Comparison of ENCODE assay signal across 8 cellular contexts in genomic region chr2:130182826-130183499, GRCh38. TPM values are rescaled to one million over a fixed set of nuclear protein-coding genes. Genes with fewer than 3 reads are reported as not detected.
DNase-seq lines count a peak whose midpoint lies in the region; ATAC-seq lines count a peak whose summit lies in the region.
"Not testable (repeated sequence)": the region's sequence is repeated elsewhere in the genome, so short reads cannot be mapped to it uniquely, and the experiment has no call there.

No MANE protein-coding gene starts in this region.

- WGBS in esophagus, 2 donors: 16 to 17% methylated on average over 21 to 23 of the region's 23 CpGs

- not testable (repeated sequence) for H3K27me3 Mint-ChIP-seq in activated naive CD8-positive, alpha-beta T cell treated with anti-CD3 and anti-CD28 coated beads for 36 hours

- not testable (repeated sequence) for H3K27me3 ChIP-seq in BLaER1; SJSA1 (replicated peaks); esophagus (ENCODE audit: control insufficient read depth in 1 of 2, insufficient read depth in 2 of 2, low read length in 2 of 2); skeletal muscle tissue (ENCODE audit: control insufficient read depth in 3 of 3, insufficient read depth in 3 of 3, low read length in 3 of 3)

- H3K4me1 ChIP-seq in BLaER1: peaks cover 58% of the 10 kb centered on the region
- H3K4me1 ChIP-seq in SJSA1 (replicated peaks); esophagus (ENCODE audit: control insufficient read depth in 2 of 2, insufficient read depth in 2 of 2, low read length in 1 of 2): not testable (repeated sequence)
- peaks cover 9 to 20% (median 13%) of the 10 kb centered on the region in 3 donors for H3K4me1 ChIP-seq in skeletal muscle tissue (ENCODE audit: control insufficient read depth in 3 of 3, insufficient read depth in 3 of 3, low read length in 3 of 3)

- ATAC-seq in GM19372 (IDR thresholded peaks at IDR 0.05; ENCODE audit: low read depth, unreplicated experiment) (peak; percentile 25), HG03354 (IDR thresholded peaks at IDR 0.05; ENCODE audit: poor library complexity, severe bottlenecking, unreplicated experiment) (peak; percentile 24)

- H3K4me2 ChIP-seq in BLaER1: peak overlapping the region; percentile 98

- DNase-seq in SJSA1 (ENCODE audit: low read depth in 1 of 2, low spot score in 2 of 2): peak in 1 of 2 experiments; percentile 5
- not testable (repeated sequence) for DNase-seq in activated naive CD8-positive, alpha-beta T cell treated with anti-CD3 and anti-CD28 coated beads for 36 hours
- peak; percentile 44 to 66 for DNase-seq in lung microvascular endothelial cell (ENCODE audit: low read depth in 2 of 2)

- peak overlapping the region; percentile 94 for H3K27ac ChIP-seq in BLaER1
- H3K27ac ChIP-seq in SJSA1: peak overlapping the region; percentile 83; the same call in 1 of the 2 replicates
- peak overlapping the region in 1 of 2 donors; percentile 48 for H3K27ac ChIP-seq in esophagus (ENCODE audit: low read depth in 2 of 2, low read length in 1 of 2)
- H3K27ac ChIP-seq in skeletal muscle tissue (ENCODE audit: low read depth, low read length): not testable (repeated sequence)

- H3K9me3 Mint-ChIP-seq in activated naive CD8-positive, alpha-beta T cell treated with anti-CD3 and anti-CD28 coated beads for 36 hours: not testable (repeated sequence)

- peak overlapping the region; percentile 86 for H3K4me3 Mint-ChIP-seq in activated naive CD8-positive, alpha-beta T cell treated with anti-CD3 and anti-CD28 coated beads for 36 hours

- H3K9ac ChIP-seq in BLaER1 (peak overlapping the region; percentile 97), skeletal muscle tissue (ENCODE audit: low read depth in 1 of 3, low read length in 3 of 3) (peak overlapping the region; percentile 21 to 60 (median 59))

- not testable (repeated sequence) for H3K9me3 ChIP-seq in BLaER1; SJSA1 (replicated peaks); esophagus (ENCODE audit: control insufficient read depth in 2 of 2, insufficient read depth in 1 of 2, low read depth in 1 of 2, low read length in 1 of 2); skeletal muscle tissue (ENCODE audit: control insufficient read depth in 3 of 3, low read length in 3 of 3)

- H3K36me3 ChIP-seq in BLaER1 (peaks cover 47% of the 10 kb centered on the region), SJSA1 (peaks cover 25% of the 10 kb centered on the region)
- H3K36me3 ChIP-seq in esophagus (ENCODE audit: control insufficient read depth in 2 of 2, insufficient read depth in 2 of 2, low read length in 1 of 2); skeletal muscle tissue (ENCODE audit: control insufficient read depth in 3 of 3, insufficient read depth in 3 of 3, low read length in 3 of 3): not testable (repeated sequence)

- not testable (repeated sequence) for H3K4me1 Mint-ChIP-seq in activated naive CD8-positive, alpha-beta T cell treated with anti-CD3 and anti-CD28 coated beads for 36 hours

- H3K4me3 ChIP-seq in BLaER1: peak overlapping the region; percentile 99
- peak overlapping the region; percentile 63 for H3K4me3 ChIP-seq in SJSA1
- H3K4me3 ChIP-seq in esophagus (ENCODE audit: low read depth in 1 of 2, low read length in 2 of 2): peak overlapping the region; percentile 47 to 84
- H3K4me3 ChIP-seq in skeletal muscle tissue (ENCODE audit: low read length in 3 of 3): peak overlapping the region; percentile 46 to 68 (median 66)

- peak overlapping the region; percentile 87 for H3K27ac Mint-ChIP-seq in activated naive CD8-positive, alpha-beta T cell treated with anti-CD3 and anti-CD28 coated beads for 36 hours

- peaks cover 35% of the 10 kb centered on the region for H3K36me3 Mint-ChIP-seq in activated naive CD8-positive, alpha-beta T cell treated with anti-CD3 and anti-CD28 coated beads for 36 hours

- peaks cover 78% of the 10 kb centered on the region for H4K20me1 ChIP-seq in BLaER1

RNA-seq across cellular contexts. Expression of gene MZT2B, which starts 0.9 kb away (rescaled TPM):
- 169 and 248 TPM in 2 replicates for total RNA-seq in SJSA1 (2014; rRNA removed; shearing (Covaris generic))
- 100 to 1,000 TPM; 366 to 371 TPM for total RNA-seq in activated naive CD8-positive, alpha-beta T cell treated with anti-CD3 and anti-CD28 coated beads for 36 hours
- polyA plus RNA-seq in esophagus: 100 to 1,000 TPM; 169 to 208 TPM
- 201 and 373 TPM in 2 replicates for total RNA-seq in lung microvascular endothelial cell
- 86.1 TPM for total RNA-seq in skeletal muscle tissue

RNA-seq across cellular contexts. Expression of gene SMPD4, which starts 1.6 kb away (rescaled TPM):
- 24.9 and 25.7 TPM in 2 replicates for total RNA-seq in SJSA1 (2014; rRNA removed; shearing (Covaris generic))
- total RNA-seq in activated naive CD8-positive, alpha-beta T cell treated with anti-CD3 and anti-CD28 coated beads for 36 hours: 100 to 1,000 TPM; 109 to 110 TPM
- polyA plus RNA-seq in esophagus: 10 to 100 TPM; 29.7 to 32.2 TPM
- total RNA-seq in lung microvascular endothelial cell (9.8 and 10.1 TPM in 2 replicates), skeletal muscle tissue (6.8 TPM)

RNA-seq across cellular contexts. Expression of gene TUBA3E, which starts 15.3 kb away (rescaled TPM):
- not detected in 2 replicates for total RNA-seq in SJSA1 (2014; rRNA removed; shearing (Covaris generic))
- total RNA-seq in activated naive CD8-positive, alpha-beta T cell treated with anti-CD3 and anti-CD28 coated beads for 36 hours: not detected
- polyA plus RNA-seq in esophagus: under 1 TPM in 1 of 2 donors, not detected in 1; 0.04 TPM
- not detected in 2 replicates for total RNA-seq in lung microvascular endothelial cell
- not detected for total RNA-seq in skeletal muscle tissue

RNA-seq across cellular contexts. Expression of gene CCDC74B, which starts 38.1 kb away (rescaled TPM):
- total RNA-seq in SJSA1 (2014; rRNA removed; shearing (Covaris generic)): 0.34 and 7.2 TPM in 2 replicates
- 1 to 10 TPM in 1 of 2 experiments, under 1 TPM in 1; 0.72 to 1.4 TPM for total RNA-seq in activated naive CD8-positive, alpha-beta T cell treated with anti-CD3 and anti-CD28 coated beads for 36 hours
- polyA plus RNA-seq in esophagus: 1 to 10 TPM; 1.0 to 1.1 TPM
- 0.79 and 1.5 TPM in 2 replicates for total RNA-seq in lung microvascular endothelial cell
- not detected for total RNA-seq in skeletal muscle tissue

RNA-seq across cellular contexts. Expression of gene POTEF, which starts 53.9 kb away (rescaled TPM):
- total RNA-seq in SJSA1 (2014; rRNA removed; shearing (Covaris generic)): not detected in 2 replicates
- total RNA-seq in activated naive CD8-positive, alpha-beta T cell treated with anti-CD3 and anti-CD28 coated beads for 36 hours: not detected
- polyA plus RNA-seq in esophagus: not detected
- total RNA-seq in lung microvascular endothelial cell (0.20 and 0.22 TPM in 2 replicates), skeletal muscle tissue (not detected)
